8 cellular contexts compared by ENCODE assay signal in genomic region chr13:21034602-21035190, GRCh38. TPM values are rescaled to one million over a fixed set of nuclear protein-coding genes. Genes with fewer than 3 reads are reported as not detected.
DNase-seq lines count a peak whose midpoint lies in the region; ATAC-seq and TF ChIP-seq lines count a peak whose summit lies in the region.

No MANE protein-coding gene starts in this region.

- H3K79me2 ChIP-seq in SK-N-SH (ENCODE audit: insufficient read depth) = peaks cover 100% of the 10 kb centered on the region

- intact Hi-C loops in heart left ventricle (cut with DNase I) = loop anchor here in 2 of 10 donors (2.0 to 10.0 kb wide), 2 partner anchors 26 to 100 kb away; partner anchors contain the start of gene LATS2 (in 1 of the 2)
- intact Hi-C loops in sigmoid colon (cut with DNase I) = no loop called here

- H3K9ac ChIP-seq in SK-N-SH = no peak overlapping the region

- ATAC-seq in heart left ventricle = peak; percentile 53 to 79 (median 66)

- H3K4me3 Mint-ChIP-seq in progenitor cell of endocrine pancreas (ENCODE audit: low read depth) = no peak overlapping the region

- no peak overlapping the region for H2AFZ ChIP-seq in SK-N-SH (ENCODE audit: low read depth)

- DNase-seq in GM13976 (ENCODE audit: low spot score) (peak; percentile 55), SK-N-SH (no peak), heart left ventricle (peak in 3 of 5 donors; percentile 51 to 57 (median 52)), sigmoid colon (peak; percentile 70), KBM-7 (no peak), progenitor cell of endocrine pancreas (ENCODE audit: low spot score, unreplicated experiment) (no peak), NCI-H1694 treated with DMSO at 0.1 percent for 48 hours (lab: John Stamatoyannopoulos, UW) (no peak)
- DNase-seq in activated T-cell treated with anti-CD3 and anti-CD28 coated beads, Interleukin-2, amount 50 U/mL, for 1 hour = no peak

- no peaks in the 10 kb centered on the region for H3K9me3 ChIP-seq in SK-N-SH
- no peaks in the 10 kb centered on the region for H3K9me3 ChIP-seq in heart left ventricle
- no peaks in the 10 kb centered on the region for H3K9me3 ChIP-seq in sigmoid colon

- H4K20me1 ChIP-seq in SK-N-SH (ENCODE audit: insufficient read depth) = peaks cover 79% of the 10 kb centered on the region

- WGBS in SK-N-SH (ENCODE audit: low lambda C conversion rate) = 52% methylated on average over 8 of the region's 8 CpGs
- 27 to 42% (median 35%) methylated on average over 8 of the region's 8 CpGs for WGBS in heart left ventricle, 4 donors
- WGBS in sigmoid colon, 2 donors = 56 to 72% methylated on average over 8 of the region's 8 CpGs

- no peak for TF ChIP-seq CTCF in GM13976 (IDR thresholded peaks at IDR 0.05; ENCODE audit: borderline replicate concordance, control extremely low read depth, extremely low read depth, insufficient read depth, missing control alignments)
- peak; percentile 21; the same call in 1 of the 2 replicates for TF ChIP-seq CTCF in SK-N-SH (IDR thresholded peaks at IDR 0.05)
- TF ChIP-seq CTCF in heart left ventricle (IDR thresholded peaks at IDR 0.05) = peak in 11 of 12 donors; percentile 9 to 65 (median 45)
- no peak for TF ChIP-seq CTCF in sigmoid colon (IDR thresholded peaks at IDR 0.05)
- no peak for TF ChIP-seq CTCF in progenitor cell of endocrine pancreas (IDR thresholded peaks at IDR 0.05; ENCODE audit: unreplicated experiment)

- CTCF ChIA-PET in SK-N-SH (lab: Yijun Ruan, JAX) = interaction anchor here (1.6 kb wide), 1 partner anchor 109 kb away, joined by 4 read pairs; no protein-coding TSS in a partner anchor

- H3K4me3 ChIP-seq in SK-N-SH (ENCODE audit: low read depth in 2 of 2, low read length in 1 of 2) (no peak overlapping the region), heart left ventricle (no peak overlapping the region), sigmoid colon (no peak overlapping the region)

- POLR2A ChIA-PET in SK-N-SH (lab: Yijun Ruan, JAX) = no interaction called here

- H3K36me3 Mint-ChIP-seq in progenitor cell of endocrine pancreas (ENCODE audit: insufficient read depth) = peaks cover 5% of the 10 kb centered on the region

- H3K4me1 Mint-ChIP-seq in progenitor cell of endocrine pancreas (ENCODE audit: low read depth) = peaks cover 11% of the 10 kb centered on the region

- H3K27ac ChIP-seq in SK-N-SH (ENCODE audit: low read depth in 2 of 2, low read length in 1 of 2) (peak overlapping the region in 1 of 2 experiments; percentile 64; a peak in 1 of 4 replicates), heart left ventricle (peak overlapping the region; percentile 2 to 87 (median 76)), sigmoid colon (peak overlapping the region; percentile 71 to 91 (median 86))

- H3K9me2 ChIP-seq in SK-N-SH = no peaks in the 10 kb centered on the region

- no peak for TF ChIP-seq POLR2A in heart left ventricle (IDR thresholded peaks at IDR 0.05)
- TF ChIP-seq POLR2A in sigmoid colon (IDR thresholded peaks at IDR 0.05) = no peak

- no peak overlapping the region for H3K27ac Mint-ChIP-seq in progenitor cell of endocrine pancreas

- H3K4me1 ChIP-seq in SK-N-SH (ENCODE audit: control insufficient read depth in 1 of 2, insufficient read depth in 2 of 2, low read depth in 1 of 2, low read length in 1 of 2) = peaks cover 0 to 36% of the 10 kb centered on the region in 2 experiments; a peak in 3 of 4 replicates
- H3K4me1 ChIP-seq in heart left ventricle = peaks cover 17 to 87% (median 72%) of the 10 kb centered on the region in 12 donors
- H3K4me1 ChIP-seq in sigmoid colon = peaks cover 0 to 82% (median 75%) of the 10 kb centered on the region in 4 donors

- H3K9me3 Mint-ChIP-seq in progenitor cell of endocrine pancreas (ENCODE audit: low read depth) = no peaks in the 10 kb centered on the region

- H3K4me2 ChIP-seq in SK-N-SH = peak overlapping the region; percentile 59

- no peaks in the 10 kb centered on the region for H3K27me3 Mint-ChIP-seq in progenitor cell of endocrine pancreas

- peaks cover 0 to 4% of the 10 kb centered on the region in 2 experiments for H3K36me3 ChIP-seq in SK-N-SH (replicated peaks in 1 of 2; ENCODE audit: control insufficient read depth in 1 of 2, insufficient read depth in 2 of 2, low read length in 1 of 2)
- peaks cover 0 to 3% (median 0%) of the 10 kb centered on the region in 9 donors for H3K36me3 ChIP-seq in heart left ventricle
- H3K36me3 ChIP-seq in sigmoid colon = no peaks in the 10 kb centered on the region

- H3K27me3 ChIP-seq in SK-N-SH (ENCODE audit: insufficient read depth) (no peaks in the 10 kb centered on the region), heart left ventricle (no peaks in the 10 kb centered on the region), sigmoid colon (no peaks in the 10 kb centered on the region)

- TF ChIP-seq RAD21 in SK-N-SH (IDR thresholded peaks at IDR 0.05; ENCODE audit: low read length) = no peak

- in situ Hi-C loops in GM13976 (cut with MboI; ENCODE audit: low sequenced_read_pairs, unreplicated experiment) = no loop called here
- in situ Hi-C loops in KBM-7 (cut with MboI; ENCODE audit: low pct_unique_long_range_greater_than_20kb, low sequenced_read_pairs) = no loop called here

- peaks cover 12% of the 10 kb centered on the region for H3F3A ChIP-seq in SK-N-SH (replicated peaks; ENCODE audit: insufficient read depth)

- TF ChIP-seq EP300 in SK-N-SH (IDR thresholded peaks at IDR 0.05; ENCODE audit: borderline replicate concordance in 1 of 2, low read depth in 1 of 2, low read length in 1 of 2) (no peak), sigmoid colon (IDR thresholded peaks at IDR 0.05) (no peak)

TF ChIP-seq in SK-N-SH, 30 proteins besides CTCF, POLR2A, EP300 and RAD21 (continues in another document):
- no peak for TF ChIP-seq NFIC (IDR thresholded peaks at IDR 0.05; ENCODE audit: borderline replicate concordance)
- no peak for TF ChIP-seq FOXM1 (IDR thresholded peaks at IDR 0.05; ENCODE audit: low read depth)
- TF ChIP-seq MXI1 (IDR thresholded peaks at IDR 0.05; ENCODE audit: low read depth, low read length) = no peak
- no peak for TF ChIP-seq GATA2 (CRISPR knock-in tag; IDR thresholded peaks at IDR 0.05)
- TF ChIP-seq EZH2phosphoT487 (IDR thresholded peaks at IDR 0.05; ENCODE audit: borderline replicate concordance, low read depth) = no peak
- TF ChIP-seq PBX3 (IDR thresholded peaks at IDR 0.05) = no peak
- no peak for TF ChIP-seq ZBTB33 (IDR thresholded peaks at IDR 0.05; ENCODE audit: borderline replicate concordance, low read depth)
- TF ChIP-seq SIN3A (IDR thresholded peaks at IDR 0.05; ENCODE audit: borderline replicate concordance, low read depth, low read length) = no peak
- no peak for TF ChIP-seq REST (IDR thresholded peaks at IDR 0.05; ENCODE audit: low read depth, low read length)

RNA-seq across cellular contexts. Expression of gene LATS2, which starts 26.7 kb away (rescaled TPM):
- polyA plus RNA-seq in SK-N-SH (2012; rRNA removed) (19.6 and 19.7 TPM in 2 replicates), heart left ventricle (10 to 100 TPM in 1 of 2 donors, 1 to 10 TPM in 1; 7.8 to 22.9 TPM), sigmoid colon (1 to 10 TPM; 3.7 to 4.6 (median 4.2) TPM)
- 23.5 and 24.6 TPM in 2 replicates for polyA plus RNA-seq in SK-N-SH (2012; cell fraction: cytosol; rRNA removed)
- polyA plus RNA-seq in SK-N-SH (2012; cell fraction: nucleus; rRNA removed) = 39.0 and 45.8 TPM in 2 replicates
- total RNA-seq in heart left ventricle (10 to 100 TPM; 16.6 to 35.6 (median 27.1) TPM), sigmoid colon (10 to 100 TPM; 21.8 to 45.5 (median 28.2) TPM), progenitor cell of endocrine pancreas (13.2 and 15.2 TPM in 2 replicates)

Comparison
In these comparisons a context has a peak if more than half of its experiments do, and no peak if none do; other contexts are left out.
1. DNase-seq: peak in GM13976 (single experiment), heart left ventricle (3 of 5) and sigmoid colon (single experiment); none in SK-N-SH (single experiment), KBM-7 (single experiment), activated T-cell treated with anti-CD3 and anti-CD28 coated beads, Interleukin-2, amount 50 U/mL, for 1 hour (single experiment), progenitor cell of endocrine pancreas (single experiment) and NCI-H1694 treated with DMSO at 0.1 percent for 48 hours (single experiment).
2. CTCF ChIP-seq: peak in SK-N-SH (single experiment) and heart left ventricle (11 of 12); none in GM13976 (single experiment), sigmoid colon (0 of 4) and progenitor cell of endocrine pancreas (single experiment).